Comparison of ENCODE assay signal across 1 cellular context in the genomic region with DNA sequence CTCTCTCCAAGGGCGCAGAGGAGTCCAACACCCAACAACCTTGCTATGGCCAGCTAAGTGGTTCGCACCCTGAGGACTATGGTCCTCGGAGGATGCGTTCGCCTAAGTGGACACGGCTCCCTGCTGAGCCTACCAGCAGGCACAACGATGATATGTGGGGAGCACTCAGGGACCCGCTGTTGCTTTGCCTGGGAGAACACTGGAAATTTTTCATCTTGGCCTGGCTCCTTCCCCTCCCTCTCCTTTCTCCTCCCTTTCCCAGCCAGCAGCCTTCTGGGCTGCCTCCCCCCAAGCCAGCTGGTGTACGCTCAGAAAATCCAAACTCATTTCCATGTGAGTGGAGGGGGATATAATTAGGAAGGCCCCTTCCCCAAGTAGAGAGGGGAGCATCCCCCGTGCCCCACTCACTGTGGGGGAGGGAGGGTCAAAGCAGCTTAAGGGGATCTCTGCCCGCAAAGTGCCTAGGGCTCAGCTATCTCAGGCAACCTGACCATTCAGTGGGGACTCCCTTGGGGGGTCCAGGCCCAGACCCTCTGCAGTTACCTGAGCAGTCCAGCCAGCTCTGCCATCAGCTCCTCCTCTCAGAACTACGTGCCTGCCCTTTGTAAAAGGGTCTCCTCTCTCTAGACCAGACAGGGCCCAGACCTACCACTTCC.
A peak's percentile ranks its signal among the peaks of the same experiment; 100 is the strongest.
TF ChIP-seq lines count a peak whose summit lies in the region.

No MANE protein-coding gene starts in this region.

TF ChIP-seq in HEK293, 187 proteins besides CTCF, POLR2A, EP300 and RAD21 (continued from another document):
- TF ChIP-seq, protein P1, sequence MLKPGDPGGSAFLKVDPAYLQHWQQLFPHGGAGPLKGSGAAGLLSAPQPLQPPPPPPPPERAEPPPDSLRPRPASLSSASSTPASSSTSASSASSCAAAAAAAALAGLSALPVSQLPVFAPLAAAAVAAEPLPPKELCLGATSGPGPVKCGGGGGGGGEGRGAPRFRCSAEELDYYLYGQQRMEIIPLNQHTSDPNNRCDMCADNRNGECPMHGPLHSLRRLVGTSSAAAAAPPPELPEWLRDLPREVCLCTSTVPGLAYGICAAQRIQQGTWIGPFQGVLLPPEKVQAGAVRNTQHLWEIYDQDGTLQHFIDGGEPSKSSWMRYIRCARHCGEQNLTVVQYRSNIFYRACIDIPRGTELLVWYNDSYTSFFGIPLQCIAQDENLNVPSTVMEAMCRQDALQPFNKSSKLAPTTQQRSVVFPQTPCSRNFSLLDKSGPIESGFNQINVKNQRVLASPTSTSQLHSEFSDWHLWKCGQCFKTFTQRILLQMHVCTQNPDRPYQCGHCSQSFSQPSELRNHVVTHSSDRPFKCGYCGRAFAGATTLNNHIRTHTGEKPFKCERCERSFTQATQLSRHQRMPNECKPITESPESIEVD (tag by site-specific recombination; IDR thresholded peaks at IDR 0.05) = no peak
- TF ChIP-seq ZNF140 (tag by site-specific recombination; IDR thresholded peaks at IDR 0.05) (peak; percentile 3; the same call in 1 of the 2 replicates), ZNF501 (tag by site-specific recombination; IDR thresholded peaks at IDR 0.05) (no peak)
